30 cellular contexts compared by ENCODE assay signal in genomic region chr1:63772201-63772600, GRCh38. TPM values are rescaled to one million over a fixed set of nuclear protein-coding genes. Genes with fewer than 3 reads are reported as not detected.
DNase-seq lines count a peak whose midpoint lies in the region; ATAC-seq and TF ChIP-seq lines count a peak whose summit lies in the region.
"Had no signal": no experiment of that assay in that cellular context is flagged by ENCODE, and none has a peak within 500 bp of the region (broad histone marks: within the 10 kb centered on the region; RNA-seq: fewer than 3 reads in every experiment).

No MANE protein-coding gene starts in this region.

- no peak overlapping the region for H2AK5ac ChIP-seq in trophoblast cell (ENCODE audit: low read length)

- H3K79me2 ChIP-seq in GM23338 (replicated peaks; ENCODE audit: insufficient read depth) = peaks cover 14% of the 10 kb centered on the region
- H3K79me2 ChIP-seq in trophoblast cell (ENCODE audit: control insufficient read depth, insufficient read depth, low read length, poor library complexity) = peaks cover 21% of the 10 kb centered on the region

- H3K9ac ChIP-seq in trophoblast cell (ENCODE audit: low read length) = no peak overlapping the region
- H3K9ac ChIP-seq: SK-N-SH had no signal

- H4K8ac ChIP-seq in trophoblast cell (ENCODE audit: low read depth, low read length) = no peak overlapping the region

- H3K27me3 ChIP-seq in GM23338 (ENCODE audit: insufficient read depth) (no peaks in the 10 kb centered on the region), trophoblast cell (ENCODE audit: insufficient read depth, low read length) (no peaks in the 10 kb centered on the region), H7 (ENCODE audit: control insufficient read depth, insufficient read depth, low read length) (no peaks in the 10 kb centered on the region)
- H3K27me3 ChIP-seq: BE2C, foreskin keratinocyte, sigmoid colon, tibial nerve had no signal

- no CpG with 5 or more reads among the region's 3 CpGs for WGBS in trophoblast cell (ENCODE audit: extremely low coverage, insufficient coverage, insufficient read length)

- no peaks in the 10 kb centered on the region for H3K9me3 ChIP-seq in trophoblast cell (ENCODE audit: insufficient read depth, low read depth, low read length)
- H3K9me3 ChIP-seq: BE2C, esophagus squamous epithelium, heart left ventricle, sigmoid colon, SK-N-SH, tibial nerve had no signal

- no peak for ATAC-seq in GM23338
- ATAC-seq: activated CD8-positive, alpha-beta memory T cell treated with anti-CD3 and anti-CD28 coated beads, Interleukin-2, amount 10 ng/mL, durations not matched to agents 7 days and 5 days; activated T-cell treated with anti-CD3 and anti-CD28 coated beads, Interleukin-2, amount 50 U/mL, for 72 hours; foreskin keratinocyte; heart left ventricle had no signal

- no peak overlapping the region for H3K4ac ChIP-seq in trophoblast cell (ENCODE audit: low read depth, low read length)

- H2BK120ac ChIP-seq in trophoblast cell (ENCODE audit: insufficient read depth, low read length, poor library complexity) = no peak overlapping the region

- H3K18ac ChIP-seq in trophoblast cell (ENCODE audit: low read length) = no peak overlapping the region

- H2AFZ ChIP-seq in GM23338 = peak overlapping the region; percentile 34; the same call in 1 of the 2 replicates
- no peak overlapping the region for H2AFZ ChIP-seq in trophoblast cell (ENCODE audit: insufficient read depth, low read length, poor library complexity)

- H3K23ac ChIP-seq in trophoblast cell (ENCODE audit: low read length) = no peak overlapping the region

- no peak overlapping the region for H3K4me3 Mint-ChIP-seq in GM23338
- H3K4me3 Mint-ChIP-seq: activated CD8-positive, alpha-beta memory T cell treated with anti-CD3 and anti-CD28 coated beads, Interleukin-2, amount 10 ng/mL, durations not matched to agents 7 days and 5 days had no signal

- no peak overlapping the region for H2BK5ac ChIP-seq in trophoblast cell (ENCODE audit: low read depth, low read length, poor library complexity)

- H3K27ac Mint-ChIP-seq in GM23338 = no peak overlapping the region
- H3K27ac Mint-ChIP-seq: activated CD8-positive, alpha-beta memory T cell treated with anti-CD3 and anti-CD28 coated beads, Interleukin-2, amount 10 ng/mL, durations not matched to agents 7 days and 5 days; activated T-cell treated with anti-CD3 and anti-CD28 coated beads, Interleukin-2, amount 50 U/mL, for 72 hours; CD8-positive, alpha-beta memory T cell; T-helper 1 cell treated with Interleukin-12 subunit alpha and Interleukin-12 subunit beta and Interleukin-4 antibody, amounts not matched to agents 30 μg/mL and 1 μg/mL, for 36 hours had no signal

- no peaks in the 10 kb centered on the region for H3K36me3 ChIP-seq in GM23338 (ENCODE audit: insufficient read depth)
- no peaks in the 10 kb centered on the region for H3K36me3 ChIP-seq in trophoblast cell (ENCODE audit: control insufficient read depth in 1 of 2, insufficient read depth in 2 of 2, low read length in 2 of 2)
- H3K36me3 ChIP-seq in H7 (replicated peaks; ENCODE audit: control insufficient read depth, insufficient read depth, low read length) = no peaks in the 10 kb centered on the region
- H3K36me3 ChIP-seq: BE2C, esophagus squamous epithelium, heart left ventricle, sigmoid colon, tibial nerve had no signal

- in situ Hi-C loops in SK-MEL-5 (cut with HindIII; ENCODE audit: low pct_unique_long_range_greater_than_20kb, low sequenced_read_pairs) = no loop called here

- 0 out of 2 replicates have a peak, but pooled peaks cover 6% of the 10 kb centered on the region for H3F3A ChIP-seq in GM23338 (replicated peaks; ENCODE audit: low read depth)

- peaks cover 10% of the 10 kb centered on the region for H3K27me3 Mint-ChIP-seq in GM23338 (ENCODE audit: insufficient read depth, low read depth, poor library complexity)

- TF ChIP-seq CTCF in GM23338 (conservative IDR thresholded peaks at IDR 0.05; ENCODE audit: low read depth in 2 of 2) = no peak

- H4K12ac ChIP-seq in trophoblast cell (ENCODE audit: low read depth, low read length) = no peak overlapping the region

- peaks cover 33% of the 10 kb centered on the region for H3K4me1 Mint-ChIP-seq in GM23338

- H3K9me2 ChIP-seq in GM23338 (ENCODE audit: insufficient read depth) = no peaks in the 10 kb centered on the region
- H3K9me2 ChIP-seq: SK-N-SH had no signal

- no peak overlapping the region for H3K4me3 ChIP-seq in GM23338
- H3K4me3 ChIP-seq in trophoblast cell (ENCODE audit: low read depth, low read length) = no peak overlapping the region
- no peak overlapping the region for H3K4me3 ChIP-seq in H7 (ENCODE audit: insufficient read depth, low read depth, low read length)
- H3K4me3 ChIP-seq: esophagus squamous epithelium, heart left ventricle, lung, sigmoid colon, tibial nerve had no signal

- H3K14ac ChIP-seq in trophoblast cell (ENCODE audit: low read length) = no peak overlapping the region

- no peak overlapping the region for H3K27ac ChIP-seq in GM23338 (ENCODE audit: low read depth)
- peak overlapping the region; percentile 45 for H3K27ac ChIP-seq in trophoblast cell (ENCODE audit: low read depth, low read length)
- H3K27ac ChIP-seq: esophagus squamous epithelium, foreskin keratinocyte, sigmoid colon, tibial nerve had no signal

- H4K91ac ChIP-seq in trophoblast cell (ENCODE audit: low read depth, low read length) = no peak overlapping the region

- peaks cover 5% of the 10 kb centered on the region; the same call in 1 of the 3 replicates for H3K36me3 Mint-ChIP-seq in GM23338 (ENCODE audit: low read depth)
- H3K36me3 Mint-ChIP-seq: activated CD8-positive, alpha-beta memory T cell treated with anti-CD3 and anti-CD28 coated beads, Interleukin-2, amount 10 ng/mL, durations not matched to agents 7 days and 5 days had no signal

- H4K20me1 ChIP-seq in GM23338 (replicated peaks; ENCODE audit: insufficient read depth) = no peaks in the 10 kb centered on the region

- H3K79me1 ChIP-seq in trophoblast cell (ENCODE audit: low read length) = peaks cover 30% of the 10 kb centered on the region

- DNase-seq in GM23338 (ENCODE audit: low spot score) (no peak), SK-MEL-5 (ENCODE audit: low read depth, low spot score) (peak; percentile 44), islet precursor cell (peak; percentile 92), trophoblast cell (peak; percentile 86 to 89), inferior parietal cortex (ENCODE audit: extremely low spot score) (no peak), H7 (no peak), retina (no peak), HK-2 (ENCODE audit: unreplicated experiment) (no peak)
- DNase-seq: activated CD4-positive, alpha-beta T cell treated with anti-CD3 and anti-CD28 coated beads, Interleukin-2, amount 50 U/mL, for 4 hours; activated CD8-positive, alpha-beta memory T cell treated with anti-CD3 and anti-CD28 coated beads, Interleukin-2, amount 10 ng/mL, durations not matched to agents 7 days and 5 days; activated T-cell treated with anti-CD3 and anti-CD28 coated beads, Interleukin-2, amount 50 U/mL, for 72 hours; BE2C; caudate nucleus; CD8-positive, alpha-beta memory T cell; cortex of kidney; esophagus squamous epithelium; heart left ventricle; Kasumi-1; kidney glomerular epithelial cell; NCI-H1048; NCI-H1694; NCI-H446 treated with DMSO at 0.1 percent for 48 hours; posterior cingulate gyrus; sigmoid colon; SK-N-SH; stimulated activated CD4-positive, alpha-beta T cell treated with anti-CD3 and anti-CD28 coated beads, Interleukin-4, amount 100 ng/mL, for 24 hours had no signal

- H3K4me1 ChIP-seq in GM23338 (ENCODE audit: insufficient read depth) = peaks cover 33% of the 10 kb centered on the region
- H3K4me1 ChIP-seq in trophoblast cell (ENCODE audit: control insufficient read depth in 1 of 2, insufficient read depth in 2 of 2, low read length in 2 of 2) = peaks cover 8 to 14% of the 10 kb centered on the region in 2 experiments
- H3K4me1 ChIP-seq: BE2C had no signal

- H3K4me2 ChIP-seq in GM23338 (peak overlapping the region; percentile 81), trophoblast cell (ENCODE audit: low read length) (peak overlapping the region; percentile 10)
- H3K4me2 ChIP-seq: SK-N-SH had no signal

- no peaks in the 10 kb centered on the region; the same call in 2 of the 3 replicates for H3K9me3 Mint-ChIP-seq in GM23338
- H3K9me3 Mint-ChIP-seq: activated T-cell treated with anti-CD3 and anti-CD28 coated beads, Interleukin-2, amount 50 U/mL, for 72 hours; T-helper 1 cell treated with Interleukin-12 subunit alpha and Interleukin-12 subunit beta and Interleukin-4 antibody, amounts not matched to agents 30 μg/mL and 1 μg/mL, for 36 hours had no signal

- no peak overlapping the region for H2BK12ac ChIP-seq in trophoblast cell (ENCODE audit: low read length)

TF ChIP-seq in GM23338, 12 proteins besides CTCF, POLR2A, EP300 and RAD21 (continues in another document):
- no peak for TF ChIP-seq ZNF114 (CRISPR knock-in tag; IDR thresholded peaks at IDR 0.05)
- no peak for TF ChIP-seq NANOG (IDR thresholded peaks at IDR 0.05; ENCODE audit: borderline replicate concordance)
- TF ChIP-seq JUNB (IDR thresholded peaks at IDR 0.05; ENCODE audit: unreplicated experiment) = no peak
- no peak for TF ChIP-seq POLR2AphosphoS5 (IDR thresholded peaks at IDR 0.05; ENCODE audit: low read depth)
- no peak for TF ChIP-seq EZH2phosphoT487 (IDR thresholded peaks at IDR 0.05; ENCODE audit: unreplicated experiment)
- no peak for TF ChIP-seq STAT1 (IDR thresholded peaks at IDR 0.05; ENCODE audit: unreplicated experiment)
- TF ChIP-seq ZNF331 (CRISPR knock-in tag; IDR thresholded peaks at IDR 0.05; ENCODE audit: low read depth) = no peak
- TF ChIP-seq ETS1 (IDR thresholded peaks at IDR 0.05) = no peak

RNA-seq across cellular contexts. Expression of gene ROR1, which starts 1.6 kb away (rescaled TPM):
- 94.3 and 96.0 TPM in 2 replicates for total RNA-seq in GM23338 (2014; rRNA removed; shearing (Covaris generic))
- polyA plus RNA-seq in GM23338 (2016; fragmentation: Nextera tagmentation; extraction: Ambion mirVana) = 53.8 and 59.7 TPM in 2 replicates
- total RNA-seq in SK-MEL-5 (2014; rRNA removed; shearing (Covaris generic)) = 2.6 and 2.8 TPM in 2 replicates
- polyA plus RNA-seq in SK-MEL-5 (2015; cell fraction: cytosol; rRNA removed) = 6.9 and 7.6 TPM in 2 replicates
- polyA plus RNA-seq in SK-MEL-5 (2015; cell fraction: nucleus; rRNA removed) = 2.3 and 2.5 TPM in 2 replicates
- polyA plus RNA-seq in trophoblast cell (2013) = 29.9 and 31.0 TPM in 2 replicates
- 63.4 and 94.3 TPM in 2 replicates for total RNA-seq in H7 (2014; rRNA removed; shearing (Covaris generic))
- total RNA-seq: activated CD8-positive, alpha-beta memory T cell treated with anti-CD3 and anti-CD28 coated beads, Interleukin-2, amount 10 ng/mL, durations not matched to agents 7 days and 5 days; CD8-positive, alpha-beta memory T cell had no signal
- polyA plus RNA-seq: CD8-positive, alpha-beta memory T cell had no signal

Comparison
In these comparisons a context has a peak if more than half of its experiments do, and no peak if none do; other contexts are left out.
1. DNase-seq: peak in SK-MEL-5 (single experiment), islet precursor cell (single experiment) and trophoblast cell (2 of 2); none in GM23338 (single experiment), inferior parietal cortex (single experiment), H7 (single experiment), retina (single experiment) and HK-2 (single experiment).
2. RNA of gene ROR1, which starts 1.6 kb away (total RNA-seq): 94.3 to 96.0 TPM in GM23338 and 63.4 to 94.3 TPM in H7; 2.6 to 2.8 TPM in SK-MEL-5; every median in the first group is over 10 times any median in the second.